ENCODE assay signal across 34 cellular contexts in the genomic region with DNA sequence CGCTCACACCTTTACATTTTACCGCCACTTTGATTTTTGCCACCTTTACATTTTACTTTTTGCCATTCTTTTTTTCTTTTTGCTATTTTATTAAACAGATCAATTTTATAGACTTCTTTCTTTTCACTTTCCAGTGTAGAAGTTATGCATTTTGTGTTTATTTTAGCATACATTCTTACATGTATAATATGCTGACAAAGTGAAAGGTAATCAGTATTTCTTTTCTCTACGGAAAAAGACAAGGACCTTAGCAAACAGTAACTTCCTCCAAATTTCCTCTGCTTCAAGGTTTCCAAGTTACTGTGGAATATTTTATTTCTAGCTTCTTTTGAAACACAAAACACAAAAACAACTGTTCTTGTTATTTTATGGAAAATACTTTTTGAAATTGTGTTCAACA.
"Had no signal": no experiment of that assay in that cellular context is flagged by ENCODE, and none has a peak within 500 bp of the region (broad histone marks: within the 10 kb centered on the region; RNA-seq: fewer than 3 reads in every experiment).

No MANE protein-coding gene starts in this region.

- H3K27ac Mint-ChIP-seq: activated B cell treated with CpG ODN at 0.5 μM for 24 hours; activated CD4-positive, alpha-beta memory T cell treated with anti-CD3 and anti-CD28 coated beads for 36 hours; activated CD4-positive, alpha-beta T cell treated with anti-CD3 and anti-CD28 coated beads, Interleukin-2, amount 10 ng/mL, durations not matched to agents 24 days and 14 days; activated CD8-positive, alpha-beta memory T cell treated with anti-CD3 and anti-CD28 coated beads, Interleukin-2, amount 10 ng/mL, durations not matched to agents 7 days and 5 days; activated CD8-positive, alpha-beta T cell treated with anti-CD3 and anti-CD28 coated beads, Interleukin-2, amount 10 ng/mL, durations not matched to agents 7 days and 5 days; activated naive CD4-positive, alpha-beta T cell treated with anti-CD3 and anti-CD28 coated beads for 36 hours; activated naive CD4-positive, alpha-beta T cell treated with anti-CD3 and anti-CD28 coated beads, Interleukin-2, amount 50 U/mL, for 24 hours; activated naive CD8-positive, alpha-beta T cell treated with anti-CD3 and anti-CD28 coated beads for 36 hours; activated naive CD8-positive, alpha-beta T cell treated with anti-CD3 and anti-CD28 coated beads, Interleukin-2, amount 50 U/mL, for 24 hours; activated T-helper 1 cell treated with anti-CD3 and anti-CD28 coated beads, Interleukin-12 subunit alpha, Interleukin-12 subunit beta, Interleukin-2, Interleukin-4 antibody, amounts not matched to agents 30 ng/mL and 10 ng/mL and 1 ng/mL, durations not matched to agents 14 hours and 24 hours and 36 hours; activated T-helper 2 cell treated with anti-CD3 and anti-CD28 coated beads, Interferon-gamma antibody, Interleukin-2, Interleukin-4, amounts not matched to agents 10 μg/mL and 5 μg/mL and 100 μg/mL, durations not matched to agents 14 hours and 24 hours and 36 hours; T-cell; T-helper 1 cell treated with Interleukin-12 subunit alpha and Interleukin-12 subunit beta and Interleukin-4 antibody, amounts not matched to agents 30 μg/mL and 1 μg/mL, for 36 hours; T-helper 2 cell treated with Interferon-gamma antibody and Interleukin-4, amounts not matched to agents 5 μg/mL and 100 μg/mL, for 36 hours had no signal

- H3K36me3 Mint-ChIP-seq: activated naive CD4-positive, alpha-beta T cell treated with anti-CD3 and anti-CD28 coated beads, Interleukin-2, amount 50 U/mL, for 24 hours; activated naive CD8-positive, alpha-beta T cell treated with anti-CD3 and anti-CD28 coated beads for 36 hours had no signal

- H3K9me3 ChIP-seq: adrenal gland, body of pancreas, gastrocnemius medialis had no signal

- H3K36me3 ChIP-seq: adrenal gland, gastrocnemius medialis, heart left ventricle, WERI-Rb-1 had no signal

- H3K27me3 ChIP-seq: adrenal gland, body of pancreas, gastrocnemius medialis, heart left ventricle had no signal

- H3K4me3 Mint-ChIP-seq: activated B cell treated with CpG ODN at 0.5 μM for 24 hours; activated CD4-positive, alpha-beta memory T cell treated with anti-CD3 and anti-CD28 coated beads for 36 hours; activated CD4-positive, alpha-beta T cell treated with anti-CD3 and anti-CD28 coated beads, Interleukin-2, amount 10 ng/mL, durations not matched to agents 24 days and 14 days; activated CD8-positive, alpha-beta memory T cell treated with anti-CD3 and anti-CD28 coated beads, Interleukin-2, amount 10 ng/mL, durations not matched to agents 7 days and 5 days; activated CD8-positive, alpha-beta T cell treated with anti-CD3 and anti-CD28 coated beads, Interleukin-2, amount 10 ng/mL, durations not matched to agents 7 days and 5 days; activated naive CD4-positive, alpha-beta T cell treated with anti-CD3 and anti-CD28 coated beads for 36 hours; activated naive CD4-positive, alpha-beta T cell treated with anti-CD3 and anti-CD28 coated beads, Interleukin-2, amount 50 U/mL, for 24 hours; activated naive CD8-positive, alpha-beta T cell treated with anti-CD3 and anti-CD28 coated beads for 36 hours; activated naive CD8-positive, alpha-beta T cell treated with anti-CD3 and anti-CD28 coated beads, Interleukin-2, amount 50 U/mL, for 24 hours; activated T-helper 1 cell treated with anti-CD3 and anti-CD28 coated beads, Interleukin-12 subunit alpha, Interleukin-12 subunit beta, Interleukin-2, Interleukin-4 antibody, amounts not matched to agents 30 ng/mL and 10 ng/mL and 1 ng/mL, durations not matched to agents 14 hours and 24 hours and 36 hours; T-cell; T-helper 1 cell treated with Interleukin-12 subunit alpha and Interleukin-12 subunit beta and Interleukin-4 antibody, amounts not matched to agents 30 μg/mL and 1 μg/mL, for 36 hours; T-helper 2 cell treated with Interferon-gamma antibody and Interleukin-4, amounts not matched to agents 5 μg/mL and 100 μg/mL, for 36 hours had no signal

- FAIRE-seq: colon had no signal

- H3K27me3 Mint-ChIP-seq: activated B cell treated with CpG ODN at 0.5 μM for 24 hours; activated CD4-positive, alpha-beta memory T cell treated with anti-CD3 and anti-CD28 coated beads for 36 hours; activated naive CD4-positive, alpha-beta T cell treated with anti-CD3 and anti-CD28 coated beads, Interleukin-2, amount 50 U/mL, for 24 hours; activated naive CD8-positive, alpha-beta T cell treated with anti-CD3 and anti-CD28 coated beads for 36 hours; activated naive CD8-positive, alpha-beta T cell treated with anti-CD3 and anti-CD28 coated beads, Interleukin-2, amount 50 U/mL, for 24 hours; T-cell had no signal

- H3K4me1 Mint-ChIP-seq: activated CD4-positive, alpha-beta T cell treated with anti-CD3 and anti-CD28 coated beads, Interleukin-2, amount 10 ng/mL, durations not matched to agents 24 days and 14 days; activated CD8-positive, alpha-beta memory T cell treated with anti-CD3 and anti-CD28 coated beads, Interleukin-2, amount 10 ng/mL, durations not matched to agents 7 days and 5 days; activated naive CD4-positive, alpha-beta T cell treated with anti-CD3 and anti-CD28 coated beads, Interleukin-2, amount 50 U/mL, for 24 hours had no signal

- DNase-seq: activated B cell treated with CpG ODN at 0.5 μM for 24 hours; activated CD4-positive, alpha-beta memory T cell treated with anti-CD3 and anti-CD28 coated beads for 36 hours; activated CD4-positive, alpha-beta T cell treated with anti-CD3 and anti-CD28 coated beads, Interleukin-2, amount 10 ng/mL, durations not matched to agents 24 days and 14 days; activated CD8-positive, alpha-beta memory T cell treated with anti-CD3 and anti-CD28 coated beads, Interleukin-2, amount 10 ng/mL, durations not matched to agents 7 days and 5 days; activated CD8-positive, alpha-beta memory T cell treated with anti-CD3 and anti-CD28 coated beads, Interleukin-2, amount 50 U/mL, for 4 hours; activated CD8-positive, alpha-beta T cell treated with anti-CD3 and anti-CD28 coated beads, Interleukin-2, amount 10 ng/mL, durations not matched to agents 7 days and 5 days; activated effector memory CD4-positive, alpha-beta T cell treated with anti-CD3 and anti-CD28 coated beads, Interleukin-2, amount 50 U/mL, for 16 hours; activated naive CD4-positive, alpha-beta T cell treated with anti-CD3 and anti-CD28 coated beads for 36 hours; activated naive CD8-positive, alpha-beta T cell treated with anti-CD3 and anti-CD28 coated beads for 36 hours; activated naive CD8-positive, alpha-beta T cell treated with anti-CD3 and anti-CD28 coated beads, Interleukin-2, amount 50 U/mL, for 24 hours; activated T-cell treated with anti-CD3 and anti-CD28 coated beads, Interleukin-2, amount 50 U/mL, for 1 hour; activated T-cell treated with anti-CD3 and anti-CD28 coated beads, Interleukin-2, amount 50 U/mL, for 48 hours; adrenal gland; amygdala; aorta; body of pancreas; caudate nucleus; cortex of kidney; effector CD8-positive, alpha-beta T cell; foreskin fibroblast; gastrocnemius medialis; glutamatergic neuron; heart left ventricle; T-cell; T1000; WERI-Rb-1 had no signal

- H3K4me3 ChIP-seq: adrenal gland, body of pancreas, gastrocnemius medialis, heart left ventricle had no signal

- H3K27ac ChIP-seq: body of pancreas, gastrocnemius medialis, WERI-Rb-1 had no signal

- H3K4me1 ChIP-seq: adrenal gland, body of pancreas, gastrocnemius medialis had no signal

- H3K9me3 Mint-ChIP-seq: activated CD4-positive, alpha-beta memory T cell treated with anti-CD3 and anti-CD28 coated beads for 36 hours; activated naive CD4-positive, alpha-beta T cell treated with anti-CD3 and anti-CD28 coated beads for 36 hours; activated naive CD4-positive, alpha-beta T cell treated with anti-CD3 and anti-CD28 coated beads, Interleukin-2, amount 50 U/mL, for 24 hours; activated T-helper 1 cell treated with anti-CD3 and anti-CD28 coated beads, Interleukin-12 subunit alpha, Interleukin-12 subunit beta, Interleukin-2, Interleukin-4 antibody, amounts not matched to agents 30 ng/mL and 10 ng/mL and 1 ng/mL, durations not matched to agents 14 hours and 24 hours and 36 hours; activated T-helper 2 cell treated with anti-CD3 and anti-CD28 coated beads, Interferon-gamma antibody, Interleukin-2, Interleukin-4, amounts not matched to agents 10 μg/mL and 5 μg/mL and 100 μg/mL, durations not matched to agents 14 hours and 24 hours and 36 hours; T-helper 2 cell treated with Interferon-gamma antibody and Interleukin-4, amounts not matched to agents 5 μg/mL and 100 μg/mL, for 36 hours had no signal

- ATAC-seq: activated CD4-positive, CD25-positive, alpha-beta regulatory T cell treated with anti-CD3 and anti-CD28 coated beads, Interleukin-2, amount 50 U/mL, for 24 hours; activated CD8-positive, alpha-beta memory T cell treated with anti-CD3 and anti-CD28 coated beads, Interleukin-2, amount 10 ng/mL, durations not matched to agents 7 days and 5 days; activated CD8-positive, alpha-beta T cell treated with anti-CD3 and anti-CD28 coated beads, Interleukin-2, amount 10 ng/mL, durations not matched to agents 7 days and 5 days; activated naive CD8-positive, alpha-beta T cell treated with anti-CD3 and anti-CD28 coated beads, Interleukin-2, amount 50 U/mL, for 24 hours; body of pancreas; esophagus mucosa; gastrocnemius medialis; heart left ventricle; T-cell had no signal
